Comparison of ENCODE assay signal across 20 cellular contexts in genomic region chr16:67950335-67950843, GRCh38. TPM values are rescaled to one million over a fixed set of nuclear protein-coding genes. Genes with fewer than 3 reads are reported as not detected.
DNase-seq lines count a peak whose midpoint lies in the region; ATAC-seq, FAIRE-seq and TF ChIP-seq lines count a peak whose summit lies in the region.
"Had no signal": no experiment of that assay in that cellular context is flagged by ENCODE, and none has a peak within 500 bp of the region (broad histone marks: within the 10 kb centered on the region; RNA-seq: fewer than 3 reads in every experiment).

No MANE protein-coding gene starts in this region.

- H3K4me3 ChIP-seq in kidney (ENCODE audit: low read length in 2 of 2) = no peak overlapping the region
- H3K4me3 ChIP-seq: A549, GM12878 had no signal

- no peak for ATAC-seq in stimulated activated effector memory CD8-positive, alpha-beta T cell treated with anti-CD3 and anti-CD28 coated beads, Interleukin-12 subunit alpha, Interleukin-12 subunit beta, amount 100 ng/mL, for 72 hours
- ATAC-seq in GM19324 (IDR thresholded peaks at IDR 0.05; ENCODE audit: low FRiP score, unreplicated experiment) = no peak
- ATAC-seq: A549, GM12878 had no signal

- no peaks in the 10 kb centered on the region for H3K4me1 ChIP-seq in kidney (ENCODE audit: control insufficient read depth in 1 of 2, insufficient read depth in 1 of 2, low read depth in 1 of 2, low read length in 2 of 2)
- H3K4me1 ChIP-seq: A549 had no signal

- no peak for DNase-seq in activated naive CD4-positive, alpha-beta T cell treated with anti-CD3 and anti-CD28 coated beads, Interleukin-2, amount 10 ng/mL, durations not matched to agents 7 days and 5 days
- DNase-seq in activated naive CD4-positive, alpha-beta T cell treated with anti-CD3 and anti-CD28 coated beads, Interleukin-2, amount 50 U/mL, for 16 hours = no peak
- DNase-seq in kidney = peak; percentile 67
- no peak for DNase-seq in stimulated activated effector memory CD8-positive, alpha-beta T cell treated with anti-CD3 and anti-CD28 coated beads, Interleukin-12 subunit alpha, Interleukin-12 subunit beta, amount 100 ng/mL, for 72 hours (ENCODE audit: low spot score in 2 of 2)
- no peak for DNase-seq in NOMO-1 treated with dmso at 0.1 percent for 144 hours (lab: John Stamatoyannopoulos, UW; ENCODE audit: unreplicated experiment)
- no peak for DNase-seq in NCI-H2171 treated with DMSO at 0.1 percent for 48 hours (lab: John Stamatoyannopoulos, UW)
- DNase-seq: AML-193; CD4-positive, alpha-beta memory T cell; DMS79 treated with DMSO at 0.1 percent for 48 hours; H9 had no signal

- H3K27ac Mint-ChIP-seq in activated naive CD4-positive, alpha-beta T cell treated with anti-CD3 and anti-CD28 coated beads, Interleukin-2, amount 10 ng/mL, durations not matched to agents 7 days and 5 days = peak overlapping the region; percentile 37
- peak overlapping the region; percentile 10 for H3K27ac Mint-ChIP-seq in stimulated activated effector memory CD8-positive, alpha-beta T cell treated with anti-CD3 and anti-CD28 coated beads, Interleukin-12 subunit alpha, Interleukin-12 subunit beta, amount 100 ng/mL, for 72 hours
- H3K27ac Mint-ChIP-seq: CD4-positive, alpha-beta memory T cell; H9 had no signal

- peaks cover 10% of the 10 kb centered on the region for H3K36me3 Mint-ChIP-seq in activated naive CD4-positive, alpha-beta T cell treated with anti-CD3 and anti-CD28 coated beads, Interleukin-2, amount 10 ng/mL, durations not matched to agents 7 days and 5 days
- H3K36me3 Mint-ChIP-seq in stimulated activated effector memory CD8-positive, alpha-beta T cell treated with anti-CD3 and anti-CD28 coated beads, Interleukin-12 subunit alpha, Interleukin-12 subunit beta, amount 100 ng/mL, for 72 hours = peaks cover 24% of the 10 kb centered on the region

- peaks cover 3% of the 10 kb centered on the region for H3K4me1 Mint-ChIP-seq in activated naive CD4-positive, alpha-beta T cell treated with anti-CD3 and anti-CD28 coated beads, Interleukin-2, amount 10 ng/mL, durations not matched to agents 7 days and 5 days
- no peaks in the 10 kb centered on the region for H3K4me1 Mint-ChIP-seq in stimulated activated effector memory CD8-positive, alpha-beta T cell treated with anti-CD3 and anti-CD28 coated beads, Interleukin-12 subunit alpha, Interleukin-12 subunit beta, amount 100 ng/mL, for 72 hours
- H3K4me1 Mint-ChIP-seq: CD4-positive, alpha-beta memory T cell; H9 had no signal

- no peaks in the 10 kb centered on the region for H3K9me3 Mint-ChIP-seq in activated naive CD4-positive, alpha-beta T cell treated with anti-CD3 and anti-CD28 coated beads, Interleukin-2, amount 10 ng/mL, durations not matched to agents 7 days and 5 days
- no peaks in the 10 kb centered on the region for H3K9me3 Mint-ChIP-seq in stimulated activated effector memory CD8-positive, alpha-beta T cell treated with anti-CD3 and anti-CD28 coated beads, Interleukin-12 subunit alpha, Interleukin-12 subunit beta, amount 100 ng/mL, for 72 hours
- H3K9me3 Mint-ChIP-seq: CD4-positive, alpha-beta memory T cell; H9 had no signal

- no peak for TF ChIP-seq CTCF in kidney (IDR thresholded peaks at IDR 0.05; ENCODE audit: borderline replicate concordance, extremely low read depth, insufficient read depth)

- H3K36me3 ChIP-seq in kidney (ENCODE audit: control insufficient read depth in 1 of 2, insufficient read depth in 2 of 2, low read length in 2 of 2) = peaks cover 15 to 53% of the 10 kb centered on the region in 2 donors

- H3K27me3 Mint-ChIP-seq in activated naive CD4-positive, alpha-beta T cell treated with anti-CD3 and anti-CD28 coated beads, Interleukin-2, amount 10 ng/mL, durations not matched to agents 7 days and 5 days = no peaks in the 10 kb centered on the region
- H3K27me3 Mint-ChIP-seq: CD4-positive, alpha-beta memory T cell had no signal

- intact Hi-C loops in kidney (cut with DNase I) = no loop called here

- no peak for FAIRE-seq in kidney (lab: Jason Lieb, UNC)
- FAIRE-seq: A549, GM12878, H1 had no signal

- H3K4me3 Mint-ChIP-seq in activated naive CD4-positive, alpha-beta T cell treated with anti-CD3 and anti-CD28 coated beads, Interleukin-2, amount 10 ng/mL, durations not matched to agents 7 days and 5 days = no peak overlapping the region
- no peak overlapping the region for H3K4me3 Mint-ChIP-seq in stimulated activated effector memory CD8-positive, alpha-beta T cell treated with anti-CD3 and anti-CD28 coated beads, Interleukin-12 subunit alpha, Interleukin-12 subunit beta, amount 100 ng/mL, for 72 hours
- H3K4me3 Mint-ChIP-seq: CD4-positive, alpha-beta memory T cell; H9 had no signal

- no peaks in the 10 kb centered on the region for H3K9me3 ChIP-seq in kidney (ENCODE audit: control insufficient read depth in 1 of 2, low read length in 2 of 2)
- H3K9me3 ChIP-seq: A549 had no signal

- CTCF ChIA-PET in activated naive CD4-positive, alpha-beta T cell treated with anti-CD3 and anti-CD28 coated beads, Interleukin-2, amount 10 ng/mL, durations not matched to agents 7 days and 5 days (lab: Charles Lee) = no interaction called here

- H3K27ac ChIP-seq in kidney (ENCODE audit: low read depth in 2 of 2, low read length in 2 of 2) = no peak overlapping the region
- H3K27ac ChIP-seq: 22Rv1, A549, C4-2B, HL-60 had no signal

- no peak overlapping the region for H3K9ac ChIP-seq in kidney (ENCODE audit: low read length in 2 of 2)

RNA-seq across cellular contexts. Expression of gene LCAT, which starts 6.5 kb away (rescaled TPM):
- total RNA-seq in kidney = 27.4 TPM
- polyA plus RNA-seq in kidney (ENCODE audit: insufficient read depth, low read depth, low replicate concordance) = 10.2 TPM

RNA-seq across cellular contexts. Expression of gene PSMB10, which starts 13.7 kb away (rescaled TPM):
- 78.6 TPM for total RNA-seq in kidney
- 76.4 TPM for polyA plus RNA-seq in kidney (ENCODE audit: insufficient read depth, low read depth, low replicate concordance)

RNA-seq across cellular contexts. Expression of gene SLC12A4, which starts 18.0 kb away (rescaled TPM):
- 66.2 TPM for total RNA-seq in kidney
- polyA plus RNA-seq in kidney (ENCODE audit: insufficient read depth, low read depth, low replicate concordance) = 16.7 TPM

RNA-seq across cellular contexts. Expression of gene CTRL, which starts 18.7 kb away (rescaled TPM):
- total RNA-seq in kidney = 0.69 TPM
- polyA plus RNA-seq in kidney (ENCODE audit: insufficient read depth, low read depth, low replicate concordance) = not detected
- total RNA-seq: G401 had no signal

RNA-seq across cellular contexts. Expression of gene DPEP3, which starts 29.9 kb away (rescaled TPM):
- 0.19 TPM for total RNA-seq in kidney
- not detected for polyA plus RNA-seq in kidney (ENCODE audit: insufficient read depth, low read depth, low replicate concordance)
- total RNA-seq: G401, GM12878, HT1080 had no signal
- polyA plus RNA-seq: A549; BJ; CD4-positive, alpha-beta memory T cell; GM12878 had no signal
